39 cellular contexts compared by ENCODE assay signal in genomic region chr21:31924548-31924947, GRCh38.
"Had no signal": no experiment of that assay in that cellular context is flagged by ENCODE, and none has a peak within 500 bp of the region (broad histone marks: within the 10 kb centered on the region; RNA-seq: fewer than 3 reads in every experiment).

No MANE protein-coding gene starts in this region.

- H3K4me1 Mint-ChIP-seq: activated naive CD4-positive, alpha-beta T cell treated with anti-CD3 and anti-CD28 coated beads, Interleukin-2, amount 10 ng/mL, durations not matched to agents 7 days and 5 days; activated naive CD4-positive, alpha-beta T cell treated with anti-CD3 and anti-CD28 coated beads, Interleukin-2, amount 50 U/mL, for 24 hours; activated naive CD8-positive, alpha-beta T cell treated with anti-CD3 and anti-CD28 coated beads for 36 hours; activated naive CD8-positive, alpha-beta T cell treated with anti-CD3 and anti-CD28 coated beads, Interleukin-2, amount 10 ng/mL, durations not matched to agents 7 days and 5 days; activated naive CD8-positive, alpha-beta T cell treated with anti-CD3 and anti-CD28 coated beads, Interleukin-2, amount 50 U/mL, for 24 hours; activated T-helper 17 cell treated with anti-CD3 and anti-CD28 coated beads, Interleukin-2, amount 50 U/mL, for 72 hours; central memory CD8-positive, alpha-beta T cell had no signal

- H3K36me3 Mint-ChIP-seq: activated naive CD4-positive, alpha-beta T cell treated with anti-CD3 and anti-CD28 coated beads, Interleukin-2, amount 10 ng/mL, durations not matched to agents 7 days and 5 days; activated naive CD4-positive, alpha-beta T cell treated with anti-CD3 and anti-CD28 coated beads, Interleukin-2, amount 50 U/mL, for 24 hours; activated naive CD4-positive, alpha-beta T cell treated with anti-CD3 and anti-CD28 coated beads, Interleukin-2, amount 50 U/mL, for 72 hours; activated naive CD8-positive, alpha-beta T cell; activated naive CD8-positive, alpha-beta T cell treated with anti-CD3 and anti-CD28 coated beads, Interleukin-2, amount 10 ng/mL, durations not matched to agents 7 days and 5 days had no signal

- H3K9me3 ChIP-seq: adrenal gland, ascending aorta, body of pancreas, breast epithelium had no signal

- H3K9me3 Mint-ChIP-seq: activated T-helper 17 cell treated with anti-CD3 and anti-CD28 coated beads, Interleukin-2, amount 50 U/mL, for 72 hours had no signal

- H3K4me3 ChIP-seq: adrenal gland, ascending aorta, body of pancreas, breast epithelium, cardiac muscle cell had no signal

- H3K4me1 ChIP-seq: adrenal gland, ascending aorta, breast epithelium had no signal

- H3K36me3 ChIP-seq: adrenal gland, ascending aorta, brain microvascular endothelial cell, breast epithelium, cardiac muscle cell had no signal

- H3K27ac Mint-ChIP-seq: activated naive CD4-positive, alpha-beta T cell treated with anti-CD3 and anti-CD28 coated beads for 36 hours; activated naive CD4-positive, alpha-beta T cell treated with anti-CD3 and anti-CD28 coated beads, Interleukin-2, amount 10 ng/mL, durations not matched to agents 7 days and 5 days; activated naive CD4-positive, alpha-beta T cell treated with anti-CD3 and anti-CD28 coated beads, Interleukin-2, amount 50 U/mL, for 24 hours; activated naive CD4-positive, alpha-beta T cell treated with anti-CD3 and anti-CD28 coated beads, Interleukin-2, amount 50 U/mL, for 72 hours; activated naive CD8-positive, alpha-beta T cell; activated naive CD8-positive, alpha-beta T cell treated with anti-CD3 and anti-CD28 coated beads for 36 hours; activated naive CD8-positive, alpha-beta T cell treated with anti-CD3 and anti-CD28 coated beads, Interleukin-2, amount 10 ng/mL, durations not matched to agents 7 days and 5 days; activated naive CD8-positive, alpha-beta T cell treated with anti-CD3 and anti-CD28 coated beads, Interleukin-2, amount 50 U/mL, for 24 hours; activated T-cell treated with anti-CD3 and anti-CD28 coated beads, Interleukin-2, amount 50 U/mL, for 24 hours; activated T-cell treated with anti-CD3 and anti-CD28 coated beads, Interleukin-2, amount 50 U/mL, for 72 hours; activated T-helper 1 cell treated with anti-CD3 and anti-CD28 coated beads, Interleukin-12 subunit alpha, Interleukin-12 subunit beta, Interleukin-2, Interleukin-4 antibody, amounts not matched to agents 30 ng/mL and 10 ng/mL and 1 ng/mL, durations not matched to agents 14 hours and 24 hours and 36 hours; activated T-helper 17 cell treated with anti-CD3 and anti-CD28 coated beads, Interleukin-2, amount 50 U/mL, for 72 hours; activated T-helper 2 cell treated with anti-CD3 and anti-CD28 coated beads, Interferon-gamma antibody, Interleukin-2, Interleukin-4, amounts not matched to agents 10 μg/mL and 5 μg/mL and 100 μg/mL, durations not matched to agents 14 hours and 24 hours and 36 hours; brain had no signal

- H3K27me3 ChIP-seq: adrenal gland, ascending aorta, body of pancreas, brain microvascular endothelial cell, breast epithelium, cardiac muscle cell had no signal

- H3K27me3 Mint-ChIP-seq: activated naive CD4-positive, alpha-beta T cell treated with anti-CD3 and anti-CD28 coated beads, Interleukin-2, amount 10 ng/mL, durations not matched to agents 7 days and 5 days; activated naive CD8-positive, alpha-beta T cell treated with anti-CD3 and anti-CD28 coated beads for 36 hours; activated naive CD8-positive, alpha-beta T cell treated with anti-CD3 and anti-CD28 coated beads, Interleukin-2, amount 10 ng/mL, durations not matched to agents 7 days and 5 days; activated naive CD8-positive, alpha-beta T cell treated with anti-CD3 and anti-CD28 coated beads, Interleukin-2, amount 50 U/mL, for 24 hours; activated T-cell treated with anti-CD3 and anti-CD28 coated beads, Interleukin-2, amount 50 U/mL, for 24 hours; brain had no signal

- H3K27ac ChIP-seq: adrenal gland, ascending aorta, body of pancreas, brain microvascular endothelial cell, breast epithelium, cardiac muscle cell had no signal

- H3K4me3 Mint-ChIP-seq: activated naive CD4-positive, alpha-beta T cell treated with anti-CD3 and anti-CD28 coated beads for 36 hours; activated naive CD4-positive, alpha-beta T cell treated with anti-CD3 and anti-CD28 coated beads, Interleukin-2, amount 10 ng/mL, durations not matched to agents 7 days and 5 days; activated naive CD4-positive, alpha-beta T cell treated with anti-CD3 and anti-CD28 coated beads, Interleukin-2, amount 50 U/mL, for 24 hours; activated naive CD8-positive, alpha-beta T cell; activated naive CD8-positive, alpha-beta T cell treated with anti-CD3 and anti-CD28 coated beads for 36 hours; activated naive CD8-positive, alpha-beta T cell treated with anti-CD3 and anti-CD28 coated beads, Interleukin-2, amount 10 ng/mL, durations not matched to agents 7 days and 5 days; activated naive CD8-positive, alpha-beta T cell treated with anti-CD3 and anti-CD28 coated beads, Interleukin-2, amount 50 U/mL, for 24 hours; activated T-cell treated with anti-CD3 and anti-CD28 coated beads, Interleukin-2, amount 50 U/mL, for 24 hours; activated T-cell treated with anti-CD3 and anti-CD28 coated beads, Interleukin-2, amount 50 U/mL, for 4 hours; activated T-cell treated with anti-CD3 and anti-CD28 coated beads, Interleukin-2, amount 50 U/mL, for 72 hours; activated T-helper 1 cell treated with anti-CD3 and anti-CD28 coated beads, Interleukin-12 subunit alpha, Interleukin-12 subunit beta, Interleukin-2, Interleukin-4 antibody, amounts not matched to agents 30 ng/mL and 10 ng/mL and 1 ng/mL, durations not matched to agents 14 hours and 24 hours and 36 hours; activated T-helper 17 cell treated with anti-CD3 and anti-CD28 coated beads, Interleukin-2, amount 50 U/mL, for 72 hours; brain; central memory CD8-positive, alpha-beta T cell had no signal

- DNase-seq: activated effector memory CD4-positive, alpha-beta T cell treated with anti-CD3 and anti-CD28 coated beads, Interleukin-2, amount 50 U/mL, for 16 hours; activated effector memory CD4-positive, alpha-beta T cell treated with Interleukin-2 at 50 U/mL for 16 hours; activated gamma-delta T cell; activated gamma-delta T cell treated with Interleukin-2 at 50 U/mL for 16 hours; activated naive CD4-positive, alpha-beta T cell; activated naive CD4-positive, alpha-beta T cell treated with anti-CD3 and anti-CD28 coated beads for 36 hours; activated naive CD4-positive, alpha-beta T cell treated with anti-CD3 and anti-CD28 coated beads, Interleukin-2, amount 10 ng/mL, durations not matched to agents 7 days and 5 days; activated naive CD4-positive, alpha-beta T cell treated with anti-CD3 and anti-CD28 coated beads, Interleukin-2, amount 50 U/mL, for 16 hours; activated naive CD4-positive, alpha-beta T cell treated with Interleukin-2 at 50 U/mL for 16 hours; activated naive CD8-positive, alpha-beta T cell treated with anti-CD3 and anti-CD28 coated beads for 36 hours; activated naive CD8-positive, alpha-beta T cell treated with anti-CD3 and anti-CD28 coated beads, Interleukin-2, amount 10 ng/mL, durations not matched to agents 7 days and 5 days; activated naive CD8-positive, alpha-beta T cell treated with anti-CD3 and anti-CD28 coated beads, Interleukin-2, amount 50 U/mL, for 24 hours; activated T-cell treated with anti-CD3 and anti-CD28 coated beads for 4 hours; activated T-cell treated with anti-CD3 and anti-CD28 coated beads, Interleukin-2, amount 50 U/mL, for 1 hour; activated T-cell treated with anti-CD3 and anti-CD28 coated beads, Interleukin-2, amount 50 U/mL, for 24 hours; activated T-cell treated with anti-CD3 and anti-CD28 coated beads, Interleukin-2, amount 50 U/mL, for 4 hours; activated T-cell treated with anti-CD3 and anti-CD28 coated beads, Interleukin-2, amount 50 U/mL, for 48 hours; activated T-cell treated with anti-CD3 and anti-CD28 coated beads, Interleukin-2, amount 50 U/mL, for 72 hours; adrenal gland; amniotic stem cell; amygdala; anterior cingulate cortex; aorta; body of pancreas; brain microvascular endothelial cell; caudate nucleus; central memory CD4-positive, alpha-beta T cell; cerebellar nuclear complex had no signal
